In genomic region chr22:37932821-37933578, GRCh38 we compare ENCODE assay signal across 11 cellular contexts. TPM values are rescaled to one million over a fixed set of nuclear protein-coding genes. Genes with fewer than 3 reads are reported as not detected.
A peak's percentile ranks its signal among the peaks of the same experiment; 100 is the strongest.
DNase-seq lines count a peak whose midpoint lies in the region; ATAC-seq and TF ChIP-seq lines count a peak whose summit lies in the region.
"Had no signal": no experiment of that assay in that cellular context is flagged by ENCODE, and none has a peak within 500 bp of the region (broad histone marks: within the 10 kb centered on the region; RNA-seq: fewer than 3 reads in every experiment).

No MANE protein-coding gene starts in this region.

- H3K27ac ChIP-seq in body of pancreas (peak overlapping the region; percentile 63 to 87 (median 80)), left lung (peak overlapping the region; percentile 40 to 73), suprapubic skin (peak overlapping the region; percentile 80)

- intact Hi-C loops in body of pancreas (cut with DNase I), result no loop called here
- intact Hi-C loops in left lung (cut with DNase I), result no loop called here

- ATAC-seq in body of pancreas (no peak), left lung (peak; percentile 51), HG03139 (IDR thresholded peaks at IDR 0.05; ENCODE audit: unreplicated experiment) (no peak), HG03469 (IDR thresholded peaks at IDR 0.05; ENCODE audit: unreplicated experiment) (no peak)
- ATAC-seq in naive thymus-derived CD8-positive, alpha-beta T cell, result no peak

- no peaks in the 10 kb centered on the region for H3K9me3 Mint-ChIP-seq in HFFc6
- no peaks in the 10 kb centered on the region for H3K9me3 Mint-ChIP-seq in naive thymus-derived CD8-positive, alpha-beta T cell
- H3K9me3 Mint-ChIP-seq: dendritic cell treated with granulocyte-macrophage colony-stimulating factor and Interleukin-4, amounts not matched to agents 40 ng/mL and 50 ng/mL, for 4 days had no signal

- TF ChIP-seq POLR2A in body of pancreas (IDR thresholded peaks at IDR 0.05) (no peak), suprapubic skin (IDR thresholded peaks at IDR 0.05) (no peak)

- no peak overlapping the region for H3K4me3 Mint-ChIP-seq in HFFc6
- H3K4me3 Mint-ChIP-seq in naive thymus-derived CD8-positive, alpha-beta T cell, result no peak overlapping the region
- H3K4me3 Mint-ChIP-seq: dendritic cell treated with granulocyte-macrophage colony-stimulating factor and Interleukin-4, amounts not matched to agents 40 ng/mL and 50 ng/mL, for 4 days had no signal

- no peak for TF ChIP-seq EP300 in suprapubic skin (IDR thresholded peaks at IDR 0.05)

- H3K4me1 ChIP-seq in body of pancreas, result peaks cover 60% of the 10 kb centered on the region
- peaks cover 29 to 49% of the 10 kb centered on the region in 2 donors for H3K4me1 ChIP-seq in left lung
- H3K4me1 ChIP-seq in suprapubic skin, result peaks cover 43% of the 10 kb centered on the region

- H3K9me3 ChIP-seq in body of pancreas, result no peaks in the 10 kb centered on the region
- H3K9me3 ChIP-seq in left lung, result no peaks in the 10 kb centered on the region
- no peaks in the 10 kb centered on the region for H3K9me3 ChIP-seq in suprapubic skin

- H3K27me3 Mint-ChIP-seq in HFFc6 (ENCODE audit: insufficient read depth), result no peaks in the 10 kb centered on the region; the same call in none of the 2 replicates
- H3K27me3 Mint-ChIP-seq in naive thymus-derived CD8-positive, alpha-beta T cell, result no peaks in the 10 kb centered on the region
- H3K27me3 Mint-ChIP-seq: dendritic cell treated with granulocyte-macrophage colony-stimulating factor and Interleukin-4, amounts not matched to agents 40 ng/mL and 50 ng/mL, for 4 days had no signal

- peaks cover 20% of the 10 kb centered on the region for H3K36me3 Mint-ChIP-seq in HFFc6 (ENCODE audit: low read depth)
- H3K36me3 Mint-ChIP-seq in naive thymus-derived CD8-positive, alpha-beta T cell, result peaks cover 0 to 28% (median 9%) of the 10 kb centered on the region in 3 donors

- no peak for TF ChIP-seq CTCF in HFFc6 (IDR thresholded peaks at IDR 0.05)
- no peak for TF ChIP-seq CTCF in body of pancreas (IDR thresholded peaks at IDR 0.05)
- no peak for TF ChIP-seq CTCF in left lung (IDR thresholded peaks at IDR 0.05)
- TF ChIP-seq CTCF in suprapubic skin (IDR thresholded peaks at IDR 0.05), result no peak

- H3K4me1 Mint-ChIP-seq in HFFc6 (ENCODE audit: low read depth), result peaks cover 27% of the 10 kb centered on the region
- H3K4me1 Mint-ChIP-seq in naive thymus-derived CD8-positive, alpha-beta T cell, result peaks cover 3 to 15% (median 12%) of the 10 kb centered on the region in 4 donors

- H3K27ac Mint-ChIP-seq in HFFc6, result peak overlapping the region; percentile 87
- H3K27ac Mint-ChIP-seq in naive thymus-derived CD8-positive, alpha-beta T cell, result peak overlapping the region in 2 of 10 donors; percentile 9 to 56
- H3K27ac Mint-ChIP-seq: dendritic cell treated with granulocyte-macrophage colony-stimulating factor and Interleukin-4, amounts not matched to agents 40 ng/mL and 50 ng/mL, for 4 days had no signal

- H3K4me3 ChIP-seq in body of pancreas (no peak overlapping the region), left lung (no peak overlapping the region), suprapubic skin (no peak overlapping the region)

- POLR2A ChIA-PET in naive thymus-derived CD8-positive, alpha-beta T cell (lab: Charles Lee), result interaction anchor here (0.5 to 1.5 kb wide), 4 partner anchors 21 to 1580 kb away, joined by 3 to 5 read pairs (median 4); partner anchors contain the start of genes C22orf23, MICALL1 and POLR2F

- DNase-seq in HFFc6, result no peak
- peak in 3 of 4 donors; percentile 33 to 52 (median 46) for DNase-seq in body of pancreas
- peak; percentile 88 to 89 for DNase-seq in left lung
- DNase-seq in suprapubic skin (ENCODE audit: low spot score in 2 of 2), result no peak
- no peak for DNase-seq in DMS53 (lab: John Stamatoyannopoulos, UW)
- no peak for DNase-seq in naive thymus-derived CD8-positive, alpha-beta T cell

- WGBS in body of pancreas, 2 donors, result 59 to 65% methylated on average over 7 to 21 of the region's 21 CpGs
- WGBS in suprapubic skin, result 74% methylated on average over 12 of the region's 21 CpGs

- peaks cover 4 to 6% of the 10 kb centered on the region in 2 donors for H3K36me3 ChIP-seq in body of pancreas (replicated peaks in 1 of 2; ENCODE audit: insufficient read depth in 1 of 2, low read depth in 2 of 2)
- H3K36me3 ChIP-seq in left lung, result peaks cover 0 to 66% of the 10 kb centered on the region in 2 donors
- peaks cover 66% of the 10 kb centered on the region for H3K36me3 ChIP-seq in suprapubic skin

- no peaks in the 10 kb centered on the region for H3K27me3 ChIP-seq in body of pancreas
- H3K27me3 ChIP-seq in left lung, result no peaks in the 10 kb centered on the region
- H3K27me3 ChIP-seq in suprapubic skin, result no peaks in the 10 kb centered on the region

RNA-seq across cellular contexts. Expression of gene C22orf23, which starts 20.4 kb away (rescaled TPM):
- under 1 TPM; 0.43 to 0.73 (median 0.54) TPM for total RNA-seq in HFFc6 (2021; fragmentation: NEBNext Ultra II Directional; extraction: Animal tissue kit (Norgen Biotek cat#: 25700))
- total RNA-seq in body of pancreas (not detected), left lung (under 1 TPM; 0.26 to 0.65 TPM), suprapubic skin (not detected)
- total RNA-seq in naive thymus-derived CD8-positive, alpha-beta T cell, result not detected
- polyA plus RNA-seq in naive thymus-derived CD8-positive, alpha-beta T cell, result not detected
- total RNA-seq: T-helper 1 cell treated with Interleukin-12 subunit alpha and Interleukin-12 subunit beta and Interleukin-4 antibody, amounts not matched to agents 30 ng/mL and 1 ng/mL, for 36 hours had no signal

RNA-seq across cellular contexts. Expression of gene POLR2F, which starts 20.5 kb away (rescaled TPM):
- total RNA-seq in HFFc6 (2021; fragmentation: NEBNext Ultra II Directional; extraction: Animal tissue kit (Norgen Biotek cat#: 25700)), result 100 to 1,000 TPM in 4 of 6 experiments, 10 to 100 TPM in 2; 91.6 to 130 (median 107) TPM
- total RNA-seq in body of pancreas (100 to 1,000 TPM in 1 of 2 donors, 10 to 100 TPM in 1; 43.8 to 119 TPM), left lung (10 to 100 TPM; 58.3 to 64.9 TPM), suprapubic skin (10 to 100 TPM; 60.1 to 66.8 (median 64.1) TPM)
- 10 to 100 TPM; 38.0 to 40.7 TPM for total RNA-seq in naive thymus-derived CD8-positive, alpha-beta T cell
- polyA plus RNA-seq in naive thymus-derived CD8-positive, alpha-beta T cell, result 100 to 1,000 TPM; 129 to 172 (median 145) TPM

RNA-seq across cellular contexts. Expression of gene MICALL1, which starts 26.9 kb away (rescaled TPM):
- 10 to 100 TPM; 37.7 to 46.5 (median 40.5) TPM for total RNA-seq in HFFc6 (2021; fragmentation: NEBNext Ultra II Directional; extraction: Animal tissue kit (Norgen Biotek cat#: 25700))
- total RNA-seq in body of pancreas (10 to 100 TPM; 19.2 to 34.9 TPM), left lung (10 to 100 TPM; 35.8 to 36.8 TPM), suprapubic skin (100 to 1,000 TPM; 125 to 157 (median 131) TPM)
- 10 to 100 TPM; 26.3 to 28.5 TPM for total RNA-seq in naive thymus-derived CD8-positive, alpha-beta T cell
- polyA plus RNA-seq in naive thymus-derived CD8-positive, alpha-beta T cell, result 1 to 10 TPM; 1.3 to 4.7 (median 1.5) TPM

RNA-seq across cellular contexts. Expression of gene SOX10, which starts 51.4 kb away (rescaled TPM):
- not detected for total RNA-seq in HFFc6 (2021; fragmentation: NEBNext Ultra II Directional; extraction: Animal tissue kit (Norgen Biotek cat#: 25700))
- under 1 TPM in 1 of 2 donors, not detected in 1; 0.66 TPM for total RNA-seq in body of pancreas
- not detected for total RNA-seq in left lung
- total RNA-seq in suprapubic skin, result 10 to 100 TPM; 15.2 to 30.8 (median 20.5) TPM
- total RNA-seq in naive thymus-derived CD8-positive, alpha-beta T cell, result not detected
- not detected for polyA plus RNA-seq in naive thymus-derived CD8-positive, alpha-beta T cell
- total RNA-seq: pulmonary artery endothelial cell; T-helper 1 cell treated with Interleukin-12 subunit alpha and Interleukin-12 subunit beta and Interleukin-4 antibody, amounts not matched to agents 30 ng/mL and 1 ng/mL, for 36 hours had no signal

Comparison
In these comparisons a context has a peak if more than half of its experiments do, and no peak if none do; other contexts are left out.
1. DNase-seq: peak in body of pancreas (3 of 4) and left lung (2 of 2); none in HFFc6 (single experiment), suprapubic skin (0 of 2), DMS53 (single experiment) and naive thymus-derived CD8-positive, alpha-beta T cell (0 of 10).
2. Peak in every context shown above with its lines, with median percentiles within 50 percentile points of each other: H3K27ac ChIP-seq.